ENCODE assay signal across 9 cellular contexts in the genomic region with DNA sequence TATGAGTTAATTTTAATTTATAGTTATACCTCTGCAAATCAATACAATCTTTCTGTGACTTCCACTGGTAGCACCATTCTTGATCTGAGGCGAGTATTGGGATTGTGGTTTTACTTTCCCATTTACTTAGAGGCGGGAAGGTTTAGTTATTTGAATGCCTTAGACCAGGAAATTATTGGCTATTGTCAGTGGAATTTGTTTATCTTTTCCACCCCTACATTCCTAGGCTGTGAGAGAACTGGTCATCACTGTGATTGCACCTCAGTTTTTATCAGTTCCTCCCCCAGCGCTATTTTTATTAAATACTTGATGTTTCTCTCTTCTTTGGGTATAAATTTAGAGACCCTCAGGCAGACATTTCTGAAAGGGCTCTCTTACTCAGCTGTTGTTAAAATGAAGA. TPM values are rescaled to one million over a fixed set of nuclear protein-coding genes. Genes with fewer than 3 reads are reported as not detected.
DNase-seq lines count a peak whose midpoint lies in the region; ATAC-seq and TF ChIP-seq lines count a peak whose summit lies in the region.
"Had no signal": no experiment of that assay in that cellular context is flagged by ENCODE, and none has a peak within 500 bp of the region (broad histone marks: within the 10 kb centered on the region; RNA-seq: fewer than 3 reads in every experiment).

No MANE protein-coding gene starts in this region.

- peaks cover 54% of the 10 kb centered on the region for H3K4me1 ChIP-seq in SJCRH30

- H3K4me3 ChIP-seq in SJCRH30 = peak overlapping the region; percentile 8
- no peak overlapping the region for H3K4me3 ChIP-seq in fibroblast of mammary gland (ENCODE audit: control insufficient read depth, low read depth, low read length)
- no peak overlapping the region for H3K4me3 ChIP-seq in coronary artery
- H3K4me3 ChIP-seq: thyroid gland had no signal

- peak; percentile 55 for ATAC-seq in omental fat pad (ENCODE audit: low FRiP score)

- TF ChIP-seq CTCF in fibroblast of mammary gland (conservative IDR thresholded peaks at IDR 0.05; ENCODE audit: control insufficient read depth, insufficient read depth, low read depth, low read length) (no peak), omental fat pad (IDR thresholded peaks at IDR 0.05) (no peak), coronary artery (IDR thresholded peaks at IDR 0.05) (no peak)

- peak; percentile 82 for DNase-seq in EL
- DNase-seq in SJCRH30 = peak; percentile 9 to 47
- DNase-seq in fibroblast of mammary gland (ENCODE audit: low read depth) = peak; percentile 51
- DNase-seq in omental fat pad (ENCODE audit: low spot score) = no peak
- no peak for DNase-seq in LoVo (ENCODE audit: low spot score)
- DNase-seq in NCI-H526 treated with DMSO at 0.1 percent for 48 hours (lab: John Stamatoyannopoulos, UW) = no peak
- DNase-seq in coronary artery (ENCODE audit: low spot score) = no peak
- no peak for DNase-seq in cerebellar nuclear complex (lab: John Stamatoyannopoulos, UW)

- H3K9me3 ChIP-seq in SJCRH30 (replicated peaks) = no peaks in the 10 kb centered on the region
- H3K9me3 ChIP-seq: thyroid gland had no signal

- no peaks in the 10 kb centered on the region for H3K27me3 ChIP-seq in SJCRH30
- H3K27me3 ChIP-seq: thyroid gland had no signal

- peaks cover 2% of the 10 kb centered on the region for H3K36me3 ChIP-seq in SJCRH30
- H3K36me3 ChIP-seq: thyroid gland had no signal

- H3K27ac ChIP-seq in SJCRH30 (peak overlapping the region; percentile 89), coronary artery (no peak overlapping the region)
- H3K27ac ChIP-seq: thyroid gland had no signal

RNA-seq across cellular contexts. Expression of a gene that starts 29.9 kb away (rescaled TPM):
- 67.6 and 78.2 TPM in 2 replicates for total RNA-seq in SJCRH30 (2014; rRNA removed; shearing (Covaris generic))
- 10 to 100 TPM; 25.2 to 40.3 (median 30.8) TPM for total RNA-seq in omental fat pad

Comparison
In these comparisons a context has a peak if more than half of its experiments do, and no peak if none do; other contexts are left out.
1. DNase-seq: peak in EL (single experiment), SJCRH30 (2 of 2) and fibroblast of mammary gland (single experiment); none in omental fat pad (single experiment), LoVo (single experiment), NCI-H526 treated with DMSO at 0.1 percent for 48 hours (single experiment), coronary artery (single experiment) and cerebellar nuclear complex (0 of 2).